16 cellular contexts compared by ENCODE assay signal in genomic region chr4:25427871-25428270, GRCh38.
"Had no signal": no experiment of that assay in that cellular context is flagged by ENCODE, and none has a peak within 500 bp of the region (broad histone marks: within the 10 kb centered on the region; RNA-seq: fewer than 3 reads in every experiment).

No MANE protein-coding gene starts in this region.

- ATAC-seq: foreskin keratinocyte; left lobe of liver; naive thymus-derived CD8-positive, alpha-beta T cell had no signal

- H3K4me3 Mint-ChIP-seq: dendritic cell treated with granulocyte-macrophage colony-stimulating factor and Interleukin-4, amounts not matched to agents 40 ng/mL and 50 ng/mL, for 4 days; naive thymus-derived CD8-positive, alpha-beta T cell had no signal

- H3K27ac ChIP-seq: foreskin keratinocyte, ovary, right atrium auricular region had no signal

- FAIRE-seq: colon, endothelial cell of umbilical vein, small intestine had no signal

- H3K9me3 ChIP-seq: ovary, right atrium auricular region had no signal

- H3K27me3 ChIP-seq: foreskin keratinocyte, ovary, right atrium auricular region had no signal

- DNase-seq: erythroblast; foreskin keratinocyte; islet precursor cell; mammary epithelial cell; naive thymus-derived CD8-positive, alpha-beta T cell; nucleus accumbens; ovary; small intestine; stimulated activated CD4-positive, alpha-beta T cell treated with anti-CD3 and anti-CD28 coated beads, Interleukin-12 subunit alpha, Interleukin-12 subunit beta, amount 100 ng/mL, for 4 hours; stimulated activated naive CD4-positive, alpha-beta T cell; trophoblast cell had no signal

- H3K27ac Mint-ChIP-seq: dendritic cell treated with granulocyte-macrophage colony-stimulating factor and Interleukin-4, amounts not matched to agents 40 ng/mL and 50 ng/mL, for 4 days had no signal

- H3K27me3 Mint-ChIP-seq: naive thymus-derived CD8-positive, alpha-beta T cell had no signal

- H3K4me3 ChIP-seq: ovary, right atrium auricular region had no signal

- H3K4me1 ChIP-seq: foreskin keratinocyte had no signal

- H3K36me3 ChIP-seq: ovary, right atrium auricular region had no signal

- H3K36me3 Mint-ChIP-seq: naive thymus-derived CD8-positive, alpha-beta T cell had no signal
